ENCODE assay signal across 9 cellular contexts in the genomic region with DNA sequence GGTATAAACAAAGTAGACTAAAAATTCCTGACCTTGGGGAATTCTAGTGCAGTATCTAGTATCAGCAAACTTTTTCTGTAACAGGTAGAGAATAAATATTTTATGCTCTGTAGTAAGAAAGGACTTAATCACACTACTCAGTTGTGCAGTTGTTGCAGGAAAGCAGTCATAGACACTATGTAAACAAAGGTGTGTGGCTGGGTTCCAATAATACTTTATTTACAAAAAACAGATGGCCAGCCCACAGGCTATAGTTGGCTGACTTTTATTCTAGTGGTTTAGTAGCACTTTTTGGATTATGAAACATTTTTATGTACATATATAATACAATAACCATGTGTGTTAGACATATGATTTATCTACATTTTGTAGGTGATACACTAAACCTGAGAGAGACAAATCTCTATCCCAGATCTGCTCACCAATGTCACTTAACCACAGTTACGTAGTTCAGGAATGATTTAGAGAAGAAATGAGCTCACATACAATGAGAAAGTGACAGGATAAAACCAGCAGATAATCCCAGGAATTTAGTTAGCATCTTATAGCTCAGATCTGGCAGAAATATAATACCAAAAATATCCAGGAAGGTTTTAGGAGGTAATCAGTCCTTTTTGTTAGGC. TPM values are rescaled to one million over a fixed set of nuclear protein-coding genes. Genes with fewer than 3 reads are reported as not detected.
A peak's percentile ranks its signal among the peaks of the same experiment; 100 is the strongest.
DNase-seq lines count a peak whose midpoint lies in the region; ATAC-seq and TF ChIP-seq lines count a peak whose summit lies in the region.
"Had no signal": no experiment of that assay in that cellular context is flagged by ENCODE, and none has a peak within 500 bp of the region (broad histone marks: within the 10 kb centered on the region; RNA-seq: fewer than 3 reads in every experiment).

No MANE protein-coding gene starts in this region.

- H3K9me3 ChIP-seq in SK-N-SH (no peaks in the 10 kb centered on the region), RWPE2 (ENCODE audit: severe bottlenecking) (no peaks in the 10 kb centered on the region)

- POLR2A ChIA-PET in SK-N-SH (lab: Yijun Ruan, JAX), result no interaction called here

- H3K4me2 ChIP-seq in SK-N-SH, result no peak overlapping the region

- peaks cover 9% of the 10 kb centered on the region for H3F3A ChIP-seq in SK-N-SH (replicated peaks; ENCODE audit: insufficient read depth)

- H3K4me3 ChIP-seq in SK-N-SH (ENCODE audit: low read depth in 2 of 2, low read length in 1 of 2), result no peak overlapping the region
- no peak overlapping the region for H3K4me3 ChIP-seq in RWPE2 (ENCODE audit: severe bottlenecking)
- H3K4me3 ChIP-seq in fibroblast of mammary gland (ENCODE audit: control insufficient read depth, low read depth, low read length), result no peak overlapping the region

- ATAC-seq in SK-N-SH treated with all-trans-retinoic acid at 6 μM for 48 hours (peak; percentile 38), RWPE2 (ENCODE audit: low read depth) (peak; percentile 57; the same call in 2 of the 3 replicates), HG03108 (IDR thresholded peaks at IDR 0.05; ENCODE audit: unreplicated experiment) (no peak)
- ATAC-seq in stimulated activated memory B cell treated with anti-CD40 and anti-IgM and Interleukin-4, amounts not matched to agents 10 μg/mL and 1 μg/mL and 100 μg/mL, for 72 hours, result no peak

- DNase-seq in SK-N-SH (no peak), RWPE2 (ENCODE audit: low spot score) (no peak), fibroblast of mammary gland (ENCODE audit: low read depth) (peak; percentile 49), SK-N-DZ (ENCODE audit: low spot score) (no peak), HT-29 (ENCODE audit: low spot score) (no peak)

- no peak for TF ChIP-seq RAD21 in SK-N-SH (IDR thresholded peaks at IDR 0.05; ENCODE audit: low read length)

- H3K27me3 Mint-ChIP-seq in stimulated activated memory B cell treated with anti-CD40 and anti-IgM and Interleukin-4, amounts not matched to agents 10 μg/mL and 1 μg/mL and 100 μg/mL, for 72 hours, result no peaks in the 10 kb centered on the region

- H3K27ac ChIP-seq in SK-N-SH (ENCODE audit: low read depth in 2 of 2, low read length in 1 of 2) (peak overlapping the region in 1 of 2 experiments; percentile 22; a peak in 1 of 4 replicates), RWPE2 (ENCODE audit: poor library complexity, severe bottlenecking) (no peak overlapping the region)
- H3K27ac ChIP-seq: C4-2B had no signal

- no peaks in the 10 kb centered on the region for H3K9me2 ChIP-seq in SK-N-SH

- peaks cover 33% of the 10 kb centered on the region for H3K36me3 Mint-ChIP-seq in stimulated activated memory B cell treated with anti-CD40 and anti-IgM and Interleukin-4, amounts not matched to agents 10 μg/mL and 1 μg/mL and 100 μg/mL, for 72 hours

- no peaks in the 10 kb centered on the region for H4K20me1 ChIP-seq in SK-N-SH (ENCODE audit: insufficient read depth)

- no peak overlapping the region for H2AFZ ChIP-seq in SK-N-SH (ENCODE audit: low read depth)

- H3K27ac Mint-ChIP-seq in stimulated activated memory B cell treated with anti-CD40 and anti-IgM and Interleukin-4, amounts not matched to agents 10 μg/mL and 1 μg/mL and 100 μg/mL, for 72 hours, result peak overlapping the region; percentile 42

- no peaks in the 10 kb centered on the region for H3K79me2 ChIP-seq in SK-N-SH (ENCODE audit: insufficient read depth)

- peaks cover 76 to 86% of the 10 kb centered on the region in 2 experiments for H3K36me3 ChIP-seq in SK-N-SH (replicated peaks in 1 of 2; ENCODE audit: control insufficient read depth in 1 of 2, insufficient read depth in 2 of 2, low read length in 1 of 2)
- H3K36me3 ChIP-seq in RWPE2 (ENCODE audit: low read depth), result peaks cover 97% of the 10 kb centered on the region

- TF ChIP-seq CTCF in SK-N-SH (IDR thresholded peaks at IDR 0.05), result no peak
- no peak for TF ChIP-seq CTCF in RWPE2 (IDR thresholded peaks at IDR 0.05; ENCODE audit: poor library complexity, severe bottlenecking)
- TF ChIP-seq CTCF in fibroblast of mammary gland (conservative IDR thresholded peaks at IDR 0.05; ENCODE audit: control insufficient read depth, insufficient read depth, low read depth, low read length), result no peak

- H3K9me3 Mint-ChIP-seq in stimulated activated memory B cell treated with anti-CD40 and anti-IgM and Interleukin-4, amounts not matched to agents 10 μg/mL and 1 μg/mL and 100 μg/mL, for 72 hours, result no peaks in the 10 kb centered on the region

- CTCF ChIA-PET in SK-N-SH (lab: Yijun Ruan, JAX), result interaction anchor here (0.7 to 2.7 kb wide), 3 partner anchors 15 to 230 kb away, joined by 3 to 10 read pairs (median 3); no protein-coding TSS in a partner anchor

- H3K4me1 ChIP-seq in SK-N-SH (ENCODE audit: control insufficient read depth in 1 of 2, insufficient read depth in 2 of 2, low read depth in 1 of 2, low read length in 1 of 2) (no peaks in the 10 kb centered on the region; a peak in 1 of 4 replicates), RWPE2 (ENCODE audit: insufficient read depth, poor library complexity, severe bottlenecking) (peaks cover 10% of the 10 kb centered on the region)

- no peak overlapping the region for H3K9ac ChIP-seq in SK-N-SH

- 96% methylated on average over 1 of the region's 1 CpG for WGBS in SK-N-SH (ENCODE audit: low lambda C conversion rate)

- H3K4me3 Mint-ChIP-seq in stimulated activated memory B cell treated with anti-CD40 and anti-IgM and Interleukin-4, amounts not matched to agents 10 μg/mL and 1 μg/mL and 100 μg/mL, for 72 hours, result no peak overlapping the region

- H3K4me1 Mint-ChIP-seq in stimulated activated memory B cell treated with anti-CD40 and anti-IgM and Interleukin-4, amounts not matched to agents 10 μg/mL and 1 μg/mL and 100 μg/mL, for 72 hours, result peaks cover 18% of the 10 kb centered on the region

- TF ChIP-seq EP300 in SK-N-SH (IDR thresholded peaks at IDR 0.05; ENCODE audit: borderline replicate concordance in 1 of 2, low read depth in 1 of 2, low read length in 1 of 2), result no peak

- H3K27me3 ChIP-seq in SK-N-SH (ENCODE audit: insufficient read depth) (no peaks in the 10 kb centered on the region), RWPE2 (ENCODE audit: insufficient read depth, poor library complexity, severe bottlenecking) (no peaks in the 10 kb centered on the region)

TF ChIP-seq in SK-N-SH treated with all-trans-retinoic acid at 6 μM for 48 hours, 23 proteins besides CTCF, POLR2A, EP300 and RAD21 (continues in another document):
- TF ChIP-seq, protein P1, sequence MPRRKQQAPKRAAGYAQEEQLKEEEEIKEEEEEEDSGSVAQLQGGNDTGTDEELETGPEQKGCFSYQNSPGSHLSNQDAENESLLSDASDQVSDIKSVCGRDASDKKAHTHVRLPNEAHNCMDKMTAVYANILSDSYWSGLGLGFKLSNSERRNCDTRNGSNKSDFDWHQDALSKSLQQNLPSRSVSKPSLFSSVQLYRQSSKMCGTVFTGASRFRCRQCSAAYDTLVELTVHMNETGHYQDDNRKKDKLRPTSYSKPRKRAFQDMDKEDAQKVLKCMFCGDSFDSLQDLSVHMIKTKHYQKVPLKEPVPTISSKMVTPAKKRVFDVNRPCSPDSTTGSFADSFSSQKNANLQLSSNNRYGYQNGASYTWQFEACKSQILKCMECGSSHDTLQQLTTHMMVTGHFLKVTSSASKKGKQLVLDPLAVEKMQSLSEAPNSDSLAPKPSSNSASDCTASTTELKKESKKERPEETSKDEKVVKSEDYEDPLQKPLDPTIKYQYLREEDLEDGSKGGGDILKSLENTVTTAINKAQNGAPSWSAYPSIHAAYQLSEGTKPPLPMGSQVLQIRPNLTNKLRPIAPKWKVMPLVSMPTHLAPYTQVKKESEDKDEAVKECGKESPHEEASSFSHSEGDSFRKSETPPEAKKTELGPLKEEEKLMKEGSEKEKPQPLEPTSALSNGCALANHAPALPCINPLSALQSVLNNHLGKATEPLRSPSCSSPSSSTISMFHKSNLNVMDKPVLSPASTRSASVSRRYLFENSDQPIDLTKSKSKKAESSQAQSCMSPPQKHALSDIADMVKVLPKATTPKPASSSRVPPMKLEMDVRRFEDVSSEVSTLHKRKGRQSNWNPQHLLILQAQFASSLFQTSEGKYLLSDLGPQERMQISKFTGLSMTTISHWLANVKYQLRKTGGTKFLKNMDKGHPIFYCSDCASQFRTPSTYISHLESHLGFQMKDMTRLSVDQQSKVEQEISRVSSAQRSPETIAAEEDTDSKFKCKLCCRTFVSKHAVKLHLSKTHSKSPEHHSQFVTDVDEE (CRISPR knock-in tag; IDR thresholded peaks at IDR 0.05), result no peak

TF ChIP-seq in SK-N-SH, 30 proteins besides CTCF, POLR2A, EP300 and RAD21:
- TF ChIP-seq NRF1 (IDR thresholded peaks at IDR 0.05; ENCODE audit: low read depth, low read length), result no peak

RNA-seq across cellular contexts. Expression of a gene that starts 56.1 kb away (rescaled TPM):
- 4.4 and 5.5 TPM in 2 replicates for polyA plus RNA-seq in SK-N-SH (2012; rRNA removed)
- polyA plus RNA-seq in SK-N-SH (2012; cell fraction: cytosol; rRNA removed), result 6.7 and 8.4 TPM in 2 replicates
- 2.4 and 5.8 TPM in 2 replicates for polyA plus RNA-seq in SK-N-SH (2012; cell fraction: nucleus; rRNA removed)
- polyA plus RNA-seq in SK-N-DZ (2014; cell fraction: cytosol; rRNA removed), result 10.8 and 10.9 TPM in 2 replicates
- 12.2 and 13.8 TPM in 2 replicates for polyA plus RNA-seq in SK-N-DZ (2014; cell fraction: nucleus; rRNA removed)
- 10.8 and 12.5 TPM in 2 replicates for total RNA-seq in HT-29 (2014; rRNA removed; shearing (Covaris generic))

RNA-seq across cellular contexts. Expression of a gene that starts 56.2 kb away (rescaled TPM):
- 1.3 and 1.9 TPM in 2 replicates for polyA plus RNA-seq in SK-N-SH (2012; rRNA removed)
- polyA plus RNA-seq in SK-N-SH (2012; cell fraction: cytosol; rRNA removed), result 2.1 and 2.9 TPM in 2 replicates
- polyA plus RNA-seq in SK-N-SH (2012; cell fraction: nucleus; rRNA removed), result 1.0 and 2.8 TPM in 2 replicates
- polyA plus RNA-seq in SK-N-DZ (2014; cell fraction: cytosol; rRNA removed), result 0.89 and 2.5 TPM in 2 replicates
- polyA plus RNA-seq in SK-N-DZ (2014; cell fraction: nucleus; rRNA removed), result 1.5 and 3.6 TPM in 2 replicates
- 0.68 and 1.4 TPM in 2 replicates for total RNA-seq in HT-29 (2014; rRNA removed; shearing (Covaris generic))

Comparison
In these comparisons a context has a peak if more than half of its experiments do, and no peak if none do; other contexts are left out.
1. ATAC-seq: peak in SK-N-SH treated with all-trans-retinoic acid at 6 μM for 48 hours (single experiment) and RWPE2 (single experiment); none in stimulated activated memory B cell treated with anti-CD40 and anti-IgM and Interleukin-4, amounts not matched to agents 10 μg/mL and 1 μg/mL and 100 μg/mL, for 72 hours (single experiment) and HG03108 (single experiment).